1 cellular context compared by ENCODE assay signal in genomic region chr1:113805639-113806038, GRCh38.
TF ChIP-seq lines count a peak whose summit lies in the region.

No MANE protein-coding gene starts in this region.

TF ChIP-seq in HCT116, 20 proteins besides CTCF, POLR2A, EP300 and RAD21 (continued from another document):
- no peak for TF ChIP-seq ZBTB33 (IDR thresholded peaks at IDR 0.05; ENCODE audit: extremely low read depth, insufficient replicate concordance, low read length)
- no peak for TF ChIP-seq SP1 (IDR thresholded peaks at IDR 0.05; ENCODE audit: low read depth)
- no peak for TF ChIP-seq ELF1 (IDR thresholded peaks at IDR 0.05; ENCODE audit: borderline replicate concordance, low read depth)
